ENCODE assay signal across 6 cellular contexts in the genomic region with DNA sequence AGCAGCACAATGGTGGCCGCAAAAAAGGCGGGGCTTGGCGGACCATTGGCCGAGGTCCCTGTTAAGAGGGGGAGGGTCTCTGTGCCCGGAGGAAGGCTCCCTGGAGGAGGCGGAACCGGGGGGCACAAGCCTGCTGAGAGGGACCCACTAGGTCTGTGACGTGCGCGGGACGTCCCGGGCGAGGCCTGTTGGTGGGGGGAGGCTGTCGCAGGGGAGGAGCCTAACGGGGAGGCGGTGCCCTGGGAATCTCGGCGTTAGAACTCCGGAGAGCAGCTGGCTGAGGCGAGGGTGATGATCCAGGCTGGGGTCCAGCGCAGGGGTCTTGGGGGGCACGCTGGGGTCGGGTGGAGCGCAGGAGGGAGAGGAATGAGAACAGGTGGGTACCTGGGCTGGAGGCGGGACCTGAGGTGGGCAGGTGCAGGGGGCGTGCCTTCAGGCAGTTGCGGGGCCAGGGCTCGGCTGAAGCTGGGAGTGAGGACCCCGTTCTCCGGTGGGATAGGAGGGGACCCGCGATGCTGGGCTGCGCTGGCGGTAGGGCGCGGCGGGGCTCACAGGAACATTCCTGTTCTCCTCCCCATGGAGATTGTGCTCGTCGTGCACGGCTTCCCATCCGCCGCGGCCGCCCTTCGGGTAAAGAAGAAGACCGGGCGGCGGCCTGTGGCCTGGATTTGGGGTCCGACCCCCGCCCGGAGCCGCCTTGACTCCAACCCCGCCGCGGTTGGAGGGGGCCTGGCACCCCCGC. TPM values are rescaled to one million over a fixed set of nuclear protein-coding genes. Genes with fewer than 3 reads are reported as not detected.
DNase-seq lines count a peak whose midpoint lies in the region; ATAC-seq and TF ChIP-seq lines count a peak whose summit lies in the region.
"Not testable (repeated sequence)": the region's sequence is repeated elsewhere in the genome, so short reads cannot be mapped to it uniquely, and the experiment has no call there.

No MANE protein-coding gene starts in this region.

- H3K27ac Mint-ChIP-seq in GM23338, result not testable (repeated sequence)

- H3K4me2 ChIP-seq in GM23338, result peak overlapping the region; percentile 73; the same call in 1 of the 2 replicates

- H3K36me3 Mint-ChIP-seq in GM23338 (ENCODE audit: low read depth), result not testable (repeated sequence)

- not testable (repeated sequence) for H3K9me2 ChIP-seq in GM23338 (ENCODE audit: insufficient read depth)

- intact Hi-C loops in right cardiac atrium (cut with DNase I); tibial artery (cut with DNase I; ENCODE audit: low total_unique reads): not testable (repeated sequence)

- ATAC-seq in GM23338 (peak; percentile 61), right cardiac atrium (peak; percentile 69 to 71)

- H3K4me3 Mint-ChIP-seq in GM23338, result not testable (repeated sequence)

- not testable (repeated sequence) for H4K20me1 ChIP-seq in GM23338 (replicated peaks; ENCODE audit: insufficient read depth)

- not testable (repeated sequence) for H3K9me3 ChIP-seq in right cardiac atrium (ENCODE audit: control insufficient read depth, low read length); neutrophil; tibial artery

- not testable (repeated sequence) for DNase-seq in GM23338 (ENCODE audit: low spot score); cardiac fibroblast (ENCODE audit: low read depth in 2 of 2)
- peak; percentile 7 for DNase-seq in activated CD4-positive, alpha-beta T cell treated with anti-CD3 and anti-CD28 coated beads, Interleukin-2, amount 50 U/mL, for 1 hour
- DNase-seq in right cardiac atrium (peak; percentile 16 to 63 (median 61)), tibial artery (peak in 1 of 2 donors; percentile 68)

- not testable (repeated sequence) for H3K27me3 ChIP-seq in GM23338 (ENCODE audit: insufficient read depth); right cardiac atrium (ENCODE audit: control insufficient read depth, insufficient read depth); neutrophil; tibial artery

- not testable (repeated sequence) for H2AFZ ChIP-seq in GM23338

- H3K27ac ChIP-seq in GM23338 (ENCODE audit: low read depth); right cardiac atrium (ENCODE audit: low read length); neutrophil: not testable (repeated sequence)
- H3K27ac ChIP-seq in tibial artery, result peak overlapping the region in 1 of 2 donors; percentile 36

- H3K4me3 ChIP-seq in GM23338 (peak overlapping the region; percentile 54; the same call in 1 of the 2 replicates), cardiac fibroblast (replicated peaks in 1 of 2; ENCODE audit: low read depth in 2 of 2, low read length in 2 of 2) (peak overlapping the region; percentile 29 to 39), right cardiac atrium (ENCODE audit: low read length) (peak overlapping the region; percentile 30), neutrophil (ENCODE audit: low read depth in 1 of 2, low read length in 1 of 2) (peak overlapping the region; percentile 20 to 45), tibial artery (peak overlapping the region; percentile 48 to 55)

- H3K4me1 ChIP-seq in GM23338 (ENCODE audit: insufficient read depth); right cardiac atrium (ENCODE audit: control insufficient read depth, insufficient read depth, low read length); neutrophil (ENCODE audit: control insufficient read depth in 1 of 2, insufficient read depth in 1 of 2, low read depth in 1 of 2, low read length in 1 of 2); tibial artery: not testable (repeated sequence)

- H3K4me1 Mint-ChIP-seq in GM23338, result not testable (repeated sequence)

- not testable (repeated sequence) for H3K27me3 Mint-ChIP-seq in GM23338 (ENCODE audit: insufficient read depth, low read depth, poor library complexity)

- WGBS in right cardiac atrium, result 1% methylated on average over 19 of the region's 56 CpGs

- TF ChIP-seq CTCF in GM23338 (conservative IDR thresholded peaks at IDR 0.05; ENCODE audit: low read depth in 2 of 2); cardiac fibroblast (IDR thresholded peaks at IDR 0.05; ENCODE audit: low read depth, low read length); neutrophil (IDR thresholded peaks at IDR 0.05); tibial artery (IDR thresholded peaks at IDR 0.05): not testable (repeated sequence)

- H3K36me3 ChIP-seq in GM23338 (ENCODE audit: insufficient read depth); neutrophil; tibial artery: not testable (repeated sequence)

- H3K9me3 Mint-ChIP-seq in GM23338, result not testable (repeated sequence)

- not testable (repeated sequence) for H3K79me2 ChIP-seq in GM23338 (replicated peaks; ENCODE audit: insufficient read depth)

- not testable (repeated sequence) for H3F3A ChIP-seq in GM23338 (replicated peaks; ENCODE audit: low read depth)

RNA-seq across cellular contexts. Expression of a gene that starts 6.7 kb away (rescaled TPM):
- 2.8 and 11.2 TPM in 2 replicates for total RNA-seq in GM23338 (2014; rRNA removed; shearing (Covaris generic))
- polyA plus RNA-seq in GM23338 (2016; fragmentation: Nextera tagmentation; extraction: Ambion mirVana) (17.4 and 19.5 TPM in 2 replicates), right cardiac atrium (10.0 TPM)
- total RNA-seq in right cardiac atrium, result 10 to 100 TPM in 3 of 4 donors, 1 to 10 TPM in 1; 9.6 to 14.0 (median 10.8) TPM

RNA-seq across cellular contexts. Expression of a gene that starts 12.0 kb away (rescaled TPM):
- total RNA-seq in GM23338 (2014; rRNA removed; shearing (Covaris generic)), result 27.3 and 29.5 TPM in 2 replicates
- polyA plus RNA-seq in GM23338 (2016; fragmentation: Nextera tagmentation; extraction: Ambion mirVana) (97.5 and 112 TPM in 2 replicates), right cardiac atrium (24.6 TPM)
- total RNA-seq in right cardiac atrium, result 10 to 100 TPM in 2 of 4 donors, 1 to 10 TPM in 2; 8.9 to 20.8 (median 13.9) TPM

RNA-seq across cellular contexts. Expression of a gene that starts 12.2 kb away (rescaled TPM):
- 335 and 350 TPM in 2 replicates for total RNA-seq in GM23338 (2014; rRNA removed; shearing (Covaris generic))
- polyA plus RNA-seq in GM23338 (2016; fragmentation: Nextera tagmentation; extraction: Ambion mirVana) (659 and 682 TPM in 2 replicates), right cardiac atrium (184 TPM)
- 10 to 100 TPM; 75.2 to 89.6 (median 84.6) TPM for total RNA-seq in right cardiac atrium

RNA-seq across cellular contexts. Expression of a gene that starts 22.3 kb away (rescaled TPM):
- total RNA-seq in GM23338 (2014; rRNA removed; shearing (Covaris generic)), result 17.9 and 23.5 TPM in 2 replicates
- polyA plus RNA-seq in GM23338 (2016; fragmentation: Nextera tagmentation; extraction: Ambion mirVana) (10.2 and 13.8 TPM in 2 replicates), right cardiac atrium (7.3 TPM)
- total RNA-seq in right cardiac atrium, result 10 to 100 TPM; 10.3 to 22.4 (median 14.6) TPM

RNA-seq across cellular contexts. Expression of a gene that starts 42.6 kb away (rescaled TPM):
- 2.2 and 7.6 TPM in 2 replicates for total RNA-seq in GM23338 (2014; rRNA removed; shearing (Covaris generic))
- polyA plus RNA-seq in GM23338 (2016; fragmentation: Nextera tagmentation; extraction: Ambion mirVana) (5.7 and 7.5 TPM in 2 replicates), right cardiac atrium (2.0 TPM)
- 1 to 10 TPM; 3.1 to 5.3 (median 4.3) TPM for total RNA-seq in right cardiac atrium
